Comparison of ENCODE assay signal across 8 cellular contexts in genomic region chr3:177441813-177442646, GRCh38.
A peak's percentile ranks its signal among the peaks of the same experiment; 100 is the strongest.
DNase-seq lines count a peak whose midpoint lies in the region; ATAC-seq and TF ChIP-seq lines count a peak whose summit lies in the region.

No MANE protein-coding gene starts in this region.

- H3K36me3 ChIP-seq in BJ (ENCODE audit: control insufficient read depth, insufficient read depth, low read length): no peaks in the 10 kb centered on the region

- POLR2A ChIA-PET in BJ (lab: Charles Lee): no interaction called here

- ATAC-seq in HG03439 (IDR thresholded peaks at IDR 0.05; ENCODE audit: unreplicated experiment): peak; percentile 98

- TF ChIP-seq CTCF in BJ (IDR thresholded peaks at IDR 0.05; ENCODE audit: insufficient read depth, low read depth, low read length): no peak
- no peak for TF ChIP-seq CTCF in GM20000 (IDR thresholded peaks at IDR 0.05; ENCODE audit: extremely low read depth, missing control alignments)

- no peak for DNase-seq in BJ (ENCODE audit: low read depth)
- peak; percentile 67 for DNase-seq in GM20000 (ENCODE audit: low spot score)
- peak; percentile 73 for DNase-seq in fibroblast of gingiva (ENCODE audit: low read depth)
- no peak for DNase-seq in effector CD8-positive, alpha-beta T cell (lab: John Stamatoyannopoulos, UW)
- no peak for DNase-seq in HPDE6-E6E7 (ENCODE audit: extremely low spot score)
- DNase-seq in NCI-H2196 (lab: John Stamatoyannopoulos, UW; ENCODE audit: unreplicated experiment): no peak
- no peak for DNase-seq in NCI-H1105 (lab: John Stamatoyannopoulos, UW)

- H3K27me3 ChIP-seq in BJ (ENCODE audit: control insufficient read depth, insufficient read depth, low read length): no peaks in the 10 kb centered on the region

- CTCF ChIA-PET in BJ (lab: Yijun Ruan, JAX): interaction anchor here (0.6 kb wide), 1 partner anchor 183 kb away, joined by 3 read pairs; no protein-coding TSS in a partner anchor

- H3K4me3 ChIP-seq in BJ (ENCODE audit: low read depth, low read length): peak overlapping the region; percentile 9; the same call in 1 of the 2 replicates

Comparison
In these comparisons a context has a peak if more than half of its experiments do, and no peak if none do; other contexts are left out.
1. DNase-seq: peak in GM20000 (single experiment) and fibroblast of gingiva (single experiment); none in BJ (single experiment), effector CD8-positive, alpha-beta T cell (single experiment), HPDE6-E6E7 (single experiment), NCI-H2196 (single experiment) and NCI-H1105 (single experiment).